Comparison of ENCODE assay signal across 31 cellular contexts in genomic region chr2:66080136-66080535, GRCh38.
DNase-seq lines count a peak whose midpoint lies in the region; TF ChIP-seq lines count a peak whose summit lies in the region.
"Had no signal": no experiment of that assay in that cellular context is flagged by ENCODE, and none has a peak within 500 bp of the region (broad histone marks: within the 10 kb centered on the region; RNA-seq: fewer than 3 reads in every experiment).

No MANE protein-coding gene starts in this region.

- H3K9ac ChIP-seq in KMS-11 = peak overlapping the region; percentile 16; the same call in 1 of the 2 replicates
- H3K9ac ChIP-seq: GM23248 had no signal

- peak overlapping the region; percentile 20 for H3K27ac Mint-ChIP-seq in neural crest cell (ENCODE audit: unreplicated experiment)
- H3K27ac Mint-ChIP-seq: activated B cell treated with CpG ODN at 0.5 μM for 24 hours; natural killer cell treated with Interleukin-12 subunit alpha and Interleukin-12 subunit beta and Interleukin-15 and Interleukin-18, amount 100 ng/mL, for 72 hours; stimulated activated naive B cell treated with anti-CD40 and anti-IgM and Interleukin-4, amounts not matched to agents 10 μg/mL and 1 μg/mL and 100 μg/mL, for 72 hours had no signal

- no peaks in the 10 kb centered on the region for H3K36me3 ChIP-seq in KMS-11 (ENCODE audit: insufficient read depth)
- H3K36me3 ChIP-seq: cardiac muscle cell, gastroesophageal sphincter, ovary, SJSA1 had no signal

- peak overlapping the region; percentile 65 for H3K27ac ChIP-seq in KMS-11
- H3K27ac ChIP-seq: C4-2B, cardiac muscle cell, gastroesophageal sphincter, GM23248, ovary, SJSA1, skin epidermis had no signal

- no peaks in the 10 kb centered on the region for H3K9me3 Mint-ChIP-seq in neural crest cell
- H3K9me3 Mint-ChIP-seq: activated B cell treated with CpG ODN at 0.5 μM for 24 hours; natural killer cell treated with Interleukin-12 subunit alpha and Interleukin-12 subunit beta and Interleukin-15 and Interleukin-18, amount 100 ng/mL, for 72 hours; stimulated activated naive B cell treated with anti-CD40 and anti-IgM and Interleukin-4, amounts not matched to agents 10 μg/mL and 1 μg/mL and 100 μg/mL, for 72 hours had no signal

- no peak overlapping the region for H3K4me3 Mint-ChIP-seq in neural crest cell
- H3K4me3 Mint-ChIP-seq: activated B cell treated with CpG ODN at 0.5 μM for 24 hours; natural killer cell treated with Interleukin-12 subunit alpha and Interleukin-12 subunit beta and Interleukin-15 and Interleukin-18, amount 100 ng/mL, for 72 hours; stimulated activated naive B cell treated with anti-CD40 and anti-IgM and Interleukin-4, amounts not matched to agents 10 μg/mL and 1 μg/mL and 100 μg/mL, for 72 hours had no signal

- H3K27me3 ChIP-seq in KMS-11 (ENCODE audit: insufficient read depth, low read depth) = no peaks in the 10 kb centered on the region
- H3K27me3 ChIP-seq: cardiac muscle cell, gastroesophageal sphincter, ovary, SJSA1 had no signal

- H3K27me3 Mint-ChIP-seq in neural crest cell (ENCODE audit: low read depth) = no peaks in the 10 kb centered on the region
- H3K27me3 Mint-ChIP-seq: activated B cell treated with CpG ODN at 0.5 μM for 24 hours had no signal

- H4K20me1 ChIP-seq in KMS-11 (ENCODE audit: insufficient read depth) = no peaks in the 10 kb centered on the region

- H3K4me1 Mint-ChIP-seq in neural crest cell = peaks cover 17% of the 10 kb centered on the region
- H3K4me1 Mint-ChIP-seq: activated B cell treated with CpG ODN at 0.5 μM for 24 hours; stimulated activated naive B cell treated with anti-CD40 and anti-IgM and Interleukin-4, amounts not matched to agents 10 μg/mL and 1 μg/mL and 100 μg/mL, for 72 hours had no signal

- peak overlapping the region; percentile 68 for H3K4me3 ChIP-seq in KMS-11 (IDR thresholded peaks at IDR 0.05; ENCODE audit: insufficient read depth, low read depth, low read length)
- H3K4me3 ChIP-seq: cardiac muscle cell, gastroesophageal sphincter, GM23248, mucosa of descending colon, ovary, SJSA1, skin epidermis had no signal

- H3K4me1 ChIP-seq in KMS-11 (ENCODE audit: low read depth, poor library complexity, severe bottlenecking) = peaks cover 78% of the 10 kb centered on the region
- H3K4me1 ChIP-seq: Caco-2, gastroesophageal sphincter, SJSA1 had no signal

- no peaks in the 10 kb centered on the region for H3K36me3 Mint-ChIP-seq in neural crest cell (ENCODE audit: low read depth)
- H3K36me3 Mint-ChIP-seq: natural killer cell treated with Interleukin-12 subunit alpha and Interleukin-12 subunit beta and Interleukin-15 and Interleukin-18, amount 100 ng/mL, for 72 hours; stimulated activated naive B cell treated with anti-CD40 and anti-IgM and Interleukin-4, amounts not matched to agents 10 μg/mL and 1 μg/mL and 100 μg/mL, for 72 hours had no signal

- TF ChIP-seq CTCF in KMS-11 (conservative IDR thresholded peaks at IDR 0.05; ENCODE audit: low read depth, low read length) (no peak), neural crest cell (conservative IDR thresholded peaks at IDR 0.05) (no peak)

- H2AFZ ChIP-seq in KMS-11 (ENCODE audit: low read depth) = peak overlapping the region; percentile 5; the same call in 1 of the 2 replicates
- H2AFZ ChIP-seq: GM23248 had no signal

- H3K79me2 ChIP-seq in KMS-11 (ENCODE audit: insufficient read depth, low read depth) = no peaks in the 10 kb centered on the region

- DNase-seq in ELF-1 (ENCODE audit: low read depth, low spot score) (peak; percentile 47), NCI-H524 treated with DMSO at 0.1 percent for 48 hours (lab: John Stamatoyannopoulos, UW) (peak; percentile 96), neural crest cell (ENCODE audit: low read depth, low spot score) (no peak), ureter (ENCODE audit: low spot score) (no peak), D341Med (ENCODE audit: low spot score) (no peak)
- no peak for DNase-seq in activated T-cell treated with anti-CD3 and anti-CD28 coated beads, Interleukin-2, amount 50 U/mL, for 1 hour
- DNase-seq: activated B cell treated with CpG ODN at 0.5 μM for 24 hours; activated T-cell treated with anti-CD3 and anti-CD28 coated beads, Interleukin-2, amount 50 U/mL, for 48 hours; effector CD4-positive, alpha-beta T cell; GM23248; hippocampal formation; KBM-7; left cardiac atrium; mammary epithelial cell; mucosa of descending colon; NCI-H1105; NCI-H2171; NCI-H526; ovary; RPMI8226; stimulated activated naive B cell treated with anti-CD40 and anti-IgM and Interleukin-4, amounts not matched to agents 10 μg/mL and 1 μg/mL and 100 μg/mL, for 72 hours; substantia nigra; trophoblast cell had no signal

- H3K4me2 ChIP-seq in KMS-11 = peak overlapping the region; percentile 83

Comparison
In these comparisons a context has a peak if more than half of its experiments do, and no peak if none do; other contexts are left out.
1. DNase-seq: peak in ELF-1 (single experiment) and NCI-H524 treated with DMSO at 0.1 percent for 48 hours (single experiment); none in neural crest cell (single experiment), ureter (single experiment), D341Med (single experiment) and activated T-cell treated with anti-CD3 and anti-CD28 coated beads, Interleukin-2, amount 50 U/mL, for 1 hour (single experiment).